Comparison of ENCODE assay signal across 8 cellular contexts in genomic region chr7:104945599-104945956, GRCh38.
A peak's percentile ranks its signal among the peaks of the same experiment; 100 is the strongest.
DNase-seq lines count a peak whose midpoint lies in the region; ATAC-seq and TF ChIP-seq lines count a peak whose summit lies in the region.

No MANE protein-coding gene starts in this region.

- peak overlapping the region; percentile 83 to 92 for H3K27ac ChIP-seq in right atrium auricular region
- H3K27ac ChIP-seq in breast epithelium = peak overlapping the region; percentile 90 to 94
- peak overlapping the region; percentile 40 for H3K27ac ChIP-seq in muscle layer of colon (ENCODE audit: low read depth, low read length)
- peak overlapping the region; percentile 87 for H3K27ac ChIP-seq in vagina

- H3K4me3 ChIP-seq in right atrium auricular region (no peak overlapping the region), breast epithelium (peak overlapping the region in 1 of 3 donors; percentile 45), muscle layer of colon (ENCODE audit: low read depth in 1 of 2, low read length in 2 of 2) (no peak overlapping the region), vagina (peak overlapping the region in 1 of 2 donors; percentile 17)

- H3K36me3 ChIP-seq in right atrium auricular region (no peaks in the 10 kb centered on the region), breast epithelium (no peaks in the 10 kb centered on the region), muscle layer of colon (ENCODE audit: insufficient read depth, low read length) (no peaks in the 10 kb centered on the region), vagina (no peaks in the 10 kb centered on the region)

- intact Hi-C loops in left cardiac atrium (cut with DNase I) (loop anchor here in 1 of 2 donors (5.0 kb wide), 1 partner anchor 37 kb away; no protein-coding TSS in a partner anchor), breast epithelium (cut with DNase I; ENCODE audit: low total_unique reads) (no loop called here), vagina (cut with DNase I) (loop anchor here (10.0 kb wide), 1 partner anchor 69 kb away; the partner anchor contains the start of gene KMT2E)

- H3K9ac ChIP-seq in muscle layer of colon (ENCODE audit: low read length) = no peak overlapping the region

- TF ChIP-seq POLR2A in breast epithelium (IDR thresholded peaks at IDR 0.05) (no peak), vagina (IDR thresholded peaks at IDR 0.05) (no peak)

- H3K9me3 ChIP-seq in right atrium auricular region = no peaks in the 10 kb centered on the region
- H3K9me3 ChIP-seq in breast epithelium = no peaks in the 10 kb centered on the region
- H3K9me3 ChIP-seq in muscle layer of colon (ENCODE audit: low read length) = no peaks in the 10 kb centered on the region
- H3K9me3 ChIP-seq in vagina = no peaks in the 10 kb centered on the region

- DNase-seq in right atrium auricular region (ENCODE audit: low spot score) (no peak), left cardiac atrium (no peak), breast epithelium (ENCODE audit: low spot score in 2 of 2) (no peak), vagina (ENCODE audit: extremely low spot score in 2 of 2) (no peak), NCI-H1092 treated with DMSO at 0.1 percent for 48 hours (lab: John Stamatoyannopoulos, UW) (no peak)
- no peak for DNase-seq in stimulated activated CD4-positive, alpha-beta T cell treated with anti-CD3 and anti-CD28 coated beads, Interleukin-4, amount 100 ng/mL, for 1 hour

- H3K27me3 ChIP-seq in right atrium auricular region (no peaks in the 10 kb centered on the region), breast epithelium (no peaks in the 10 kb centered on the region), muscle layer of colon (ENCODE audit: control insufficient read depth in 1 of 2, insufficient read depth in 2 of 2, low read length in 2 of 2) (no peaks in the 10 kb centered on the region), vagina (no peaks in the 10 kb centered on the region)

- TF ChIP-seq CTCF in right atrium auricular region (IDR thresholded peaks at IDR 0.05) (no peak), breast epithelium (IDR thresholded peaks at IDR 0.05) (no peak), vagina (IDR thresholded peaks at IDR 0.05) (no peak)

- H3K4me1 ChIP-seq in right atrium auricular region (peaks cover 0 to 23% of the 10 kb centered on the region in 2 donors), breast epithelium (peaks cover 0 to 5% of the 10 kb centered on the region in 2 donors), muscle layer of colon (ENCODE audit: insufficient read depth, low read length) (peaks cover 23% of the 10 kb centered on the region), vagina (peaks cover 28% of the 10 kb centered on the region)

- ATAC-seq in left cardiac atrium (no peak), GM18517 (IDR thresholded peaks at IDR 0.05; ENCODE audit: unreplicated experiment) (no peak)

Comparison
In these comparisons a context has a peak if more than half of its experiments do, and no peak if none do; other contexts are left out.
1. H3K27ac ChIP-seq: peak in every context shown above with its lines; median percentile 92 in breast epithelium; 88 in right atrium auricular region; 87 in vagina; 40 in muscle layer of colon.